ENCODE assay signal across 37 cellular contexts in the genomic region with DNA sequence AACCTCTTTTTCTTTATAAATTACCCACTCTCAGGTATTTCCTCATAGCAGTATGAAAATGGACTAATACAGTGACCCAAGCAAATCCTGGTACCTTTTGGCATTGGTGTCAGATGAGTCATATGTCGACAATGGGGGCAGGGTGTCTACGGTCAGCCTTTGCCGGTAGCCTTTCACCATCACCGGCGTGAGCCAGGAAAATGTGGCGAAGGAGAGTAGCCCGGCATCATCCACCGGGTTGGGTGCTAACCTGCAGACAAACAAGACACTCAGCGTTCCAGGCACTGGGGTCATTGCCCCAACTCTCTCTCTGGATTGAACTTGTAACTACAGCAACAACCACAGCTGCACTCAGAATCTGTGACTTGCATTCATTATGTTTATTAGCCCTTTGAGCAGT. TPM values are rescaled to one million over a fixed set of nuclear protein-coding genes. Genes with fewer than 3 reads are reported as not detected.
"Had no signal": no experiment of that assay in that cellular context is flagged by ENCODE, and none has a peak within 500 bp of the region (broad histone marks: within the 10 kb centered on the region; RNA-seq: fewer than 3 reads in every experiment).

No MANE protein-coding gene starts in this region.

- DNase-seq: activated B cell treated with CpG ODN at 0.5 μM for 24 hours; activated CD4-positive, alpha-beta T cell treated with anti-CD3 and anti-CD28 coated beads for 48 hours; activated CD4-positive, alpha-beta T cell treated with anti-CD3 and anti-CD28 coated beads, Interleukin-2, amount 50 U/mL, for 1 hour; activated CD4-positive, alpha-beta T cell treated with anti-CD3 and anti-CD28 coated beads, Interleukin-2, amount 50 U/mL, for 48 hours; activated CD8-positive, alpha-beta memory T cell treated with anti-CD3 and anti-CD28 coated beads for 24 hours; activated CD8-positive, alpha-beta T cell treated with anti-CD3 and anti-CD28 coated beads for 36 hours; activated effector memory CD4-positive, alpha-beta T cell treated with anti-CD3 and anti-CD28 coated beads, Interleukin-2, amount 50 U/mL, for 16 hours; activated naive CD4-positive, alpha-beta T cell treated with anti-CD3 and anti-CD28 coated beads for 36 hours; activated naive CD8-positive, alpha-beta T cell treated with anti-CD3 and anti-CD28 coated beads for 36 hours; activated naive CD8-positive, alpha-beta T cell treated with anti-CD3 and anti-CD28 coated beads, Interleukin-2, amount 50 U/mL, for 24 hours; activated T-cell treated with anti-CD3 and anti-CD28 coated beads, Interleukin-2, amount 50 U/mL, for 4 hours; aorta; body of pancreas; caudate nucleus; cortex of kidney; dermis blood vessel endothelial cell; effector CD4-positive, alpha-beta T cell; effector memory CD8-positive, alpha-beta T cell; esophagus squamous epithelium; foreskin melanocyte; head of caudate nucleus; T-helper 1 cell; T-helper 17 cell; T1000; WERI-Rb-1 had no signal

- H3K4me3 Mint-ChIP-seq: activated B cell treated with CpG ODN at 0.5 μM for 24 hours; activated CD8-positive, alpha-beta T cell treated with anti-CD3 and anti-CD28 coated beads for 36 hours; activated naive CD4-positive, alpha-beta T cell treated with anti-CD3 and anti-CD28 coated beads for 36 hours; activated naive CD4-positive, alpha-beta T cell treated with anti-CD3 and anti-CD28 coated beads, Interleukin-2, amount 50 U/mL, for 24 hours; activated naive CD8-positive, alpha-beta T cell treated with anti-CD3 and anti-CD28 coated beads for 36 hours; activated naive CD8-positive, alpha-beta T cell treated with anti-CD3 and anti-CD28 coated beads, Interleukin-2, amount 50 U/mL, for 24 hours; activated T-cell treated with anti-CD3 and anti-CD28 coated beads, Interleukin-2, amount 50 U/mL, for 4 hours; effector memory CD8-positive, alpha-beta T cell; T-helper 17 cell; T-helper 2 cell treated with Interferon-gamma antibody and Interleukin-4, amounts not matched to agents 5 μg/mL and 100 μg/mL, for 36 hours had no signal

- H3K36me3 Mint-ChIP-seq: activated naive CD4-positive, alpha-beta T cell treated with anti-CD3 and anti-CD28 coated beads, Interleukin-2, amount 50 U/mL, for 24 hours; activated naive CD8-positive, alpha-beta T cell treated with anti-CD3 and anti-CD28 coated beads for 36 hours had no signal

- H3K27ac Mint-ChIP-seq: activated B cell treated with CpG ODN at 0.5 μM for 24 hours; activated CD8-positive, alpha-beta T cell treated with anti-CD3 and anti-CD28 coated beads for 36 hours; activated naive CD4-positive, alpha-beta T cell treated with anti-CD3 and anti-CD28 coated beads for 36 hours; activated naive CD4-positive, alpha-beta T cell treated with anti-CD3 and anti-CD28 coated beads, Interleukin-2, amount 50 U/mL, for 24 hours; activated naive CD8-positive, alpha-beta T cell treated with anti-CD3 and anti-CD28 coated beads for 36 hours; activated naive CD8-positive, alpha-beta T cell treated with anti-CD3 and anti-CD28 coated beads, Interleukin-2, amount 50 U/mL, for 24 hours; activated T-helper 2 cell treated with anti-CD3 and anti-CD28 coated beads, Interferon-gamma antibody, Interleukin-2, Interleukin-4, amounts not matched to agents 10 μg/mL and 5 μg/mL and 100 μg/mL, durations not matched to agents 14 hours and 24 hours and 36 hours; effector memory CD8-positive, alpha-beta T cell; T-helper 17 cell; T-helper 2 cell treated with Interferon-gamma antibody and Interleukin-4, amounts not matched to agents 5 μg/mL and 100 μg/mL, for 36 hours had no signal

- H3K4me1 Mint-ChIP-seq: activated B cell treated with CpG ODN at 0.5 μM for 24 hours; activated naive CD4-positive, alpha-beta T cell treated with anti-CD3 and anti-CD28 coated beads, Interleukin-2, amount 50 U/mL, for 24 hours; activated naive CD8-positive, alpha-beta T cell treated with anti-CD3 and anti-CD28 coated beads for 36 hours; activated naive CD8-positive, alpha-beta T cell treated with anti-CD3 and anti-CD28 coated beads, Interleukin-2, amount 50 U/mL, for 24 hours; T-helper 17 cell had no signal

- FAIRE-seq: colon, endothelial cell of umbilical vein had no signal

- H3K9me3 Mint-ChIP-seq: activated CD8-positive, alpha-beta T cell treated with anti-CD3 and anti-CD28 coated beads for 36 hours; activated naive CD4-positive, alpha-beta T cell treated with anti-CD3 and anti-CD28 coated beads for 36 hours; activated naive CD8-positive, alpha-beta T cell treated with anti-CD3 and anti-CD28 coated beads for 36 hours; activated naive CD8-positive, alpha-beta T cell treated with anti-CD3 and anti-CD28 coated beads, Interleukin-2, amount 50 U/mL, for 24 hours; activated T-cell treated with anti-CD3 and anti-CD28 coated beads, Interleukin-2, amount 50 U/mL, for 4 hours; activated T-helper 2 cell treated with anti-CD3 and anti-CD28 coated beads, Interferon-gamma antibody, Interleukin-2, Interleukin-4, amounts not matched to agents 10 μg/mL and 5 μg/mL and 100 μg/mL, durations not matched to agents 14 hours and 24 hours and 36 hours; effector memory CD8-positive, alpha-beta T cell had no signal

RNA-seq across cellular contexts. Expression of gene ABCC12, which starts 12.0 kb away (rescaled TPM):
- total RNA-seq: activated B cell treated with CpG ODN at 0.5 μM for 24 hours; activated CD8-positive, alpha-beta T cell treated with anti-CD3 and anti-CD28 coated beads for 36 hours; activated naive CD4-positive, alpha-beta T cell treated with anti-CD3 and anti-CD28 coated beads for 36 hours; activated naive CD8-positive, alpha-beta T cell treated with anti-CD3 and anti-CD28 coated beads for 36 hours; activated T-cell treated with anti-CD3 and anti-CD28 coated beads, Interleukin-2, amount 50 U/mL, for 4 hours; activated T-helper 2 cell treated with anti-CD3 and anti-CD28 coated beads, Interferon-gamma antibody, Interleukin-2, Interleukin-4, amounts not matched to agents 10 μg/mL and 5 μg/mL and 100 μg/mL, durations not matched to agents 14 hours and 24 hours and 36 hours; adrenal gland; aorta; body of pancreas; chondrocyte; dermis blood vessel endothelial cell; endothelial cell of umbilical vein; esophagus squamous epithelium; fibroblast of lung; fibroblast of villous mesenchyme; gastroesophageal sphincter; glomerular endothelial cell; T-helper 17 cell had no signal
- polyA plus RNA-seq: adrenal gland, endothelial cell of umbilical vein, esophagus, fibroblast of lung had no signal
